ENCODE assay signal across 1 cellular context in genomic region chr5:55463613-55464012, GRCh38.
TF ChIP-seq lines count a peak whose summit lies in the region.

No MANE protein-coding gene starts in this region.

TF ChIP-seq in HEK293, 187 proteins besides CTCF, POLR2A, EP300 and RAD21 (continued from another document):
- TF ChIP-seq ZSCAN5A (tag by site-specific recombination; IDR thresholded peaks at IDR 0.05), result no peak
- peak; percentile 95 for TF ChIP-seq ZFP37 (tag by site-specific recombination; IDR thresholded peaks at IDR 0.05)
- TF ChIP-seq ZNF140 (tag by site-specific recombination; IDR thresholded peaks at IDR 0.05), result peak; percentile 97
- no peak for TF ChIP-seq ZNF112 (tag by site-specific recombination; IDR thresholded peaks at IDR 0.05)
- no peak for TF ChIP-seq BCL11A (tag by site-specific recombination; IDR thresholded peaks at IDR 0.05; ENCODE audit: low read depth)
- no peak for TF ChIP-seq BCL11B (tag by site-specific recombination; IDR thresholded peaks at IDR 0.05; ENCODE audit: low read depth)
- TF ChIP-seq ZNF596 (tag by site-specific recombination; IDR thresholded peaks at IDR 0.05), result no peak
- TF ChIP-seq TCF7L2 (IDR thresholded peaks at IDR 0.05; ENCODE audit: borderline replicate concordance, low read depth, low read length), result no peak
- no peak for TF ChIP-seq ZNF776 (tag by site-specific recombination; IDR thresholded peaks at IDR 0.05; ENCODE audit: borderline replicate concordance)
- no peak for TF ChIP-seq ELK4 (IDR thresholded peaks at IDR 0.05; ENCODE audit: borderline replicate concordance, low read depth, low read length)
- no peak for TF ChIP-seq ZNF274 (IDR thresholded peaks at IDR 0.05; ENCODE audit: low read length)
- no peak for TF ChIP-seq ZNF274 (tag by site-specific recombination; IDR thresholded peaks at IDR 0.05; ENCODE audit: borderline replicate concordance)
- TF ChIP-seq ZBTB17 (tag by site-specific recombination; IDR thresholded peaks at IDR 0.05), result no peak
- no peak for TF ChIP-seq ZNF571 (tag by site-specific recombination; IDR thresholded peaks at IDR 0.05)
- peak; percentile 79 for TF ChIP-seq ZNF501 (tag by site-specific recombination; IDR thresholded peaks at IDR 0.05)
- no peak for TF ChIP-seq ZNF18 (tag by site-specific recombination; IDR thresholded peaks at IDR 0.05)
- TF ChIP-seq SP2 (tag by site-specific recombination; IDR thresholded peaks at IDR 0.05), result no peak
- no peak for TF ChIP-seq ZNF157 (tag by site-specific recombination; IDR thresholded peaks at IDR 0.05)
- no peak for TF ChIP-seq PRDM6 (tag by site-specific recombination; IDR thresholded peaks at IDR 0.05)
- TF ChIP-seq ZNF133 (tag by site-specific recombination; IDR thresholded peaks at IDR 0.05), result no peak
- TF ChIP-seq MZF1 (tag by site-specific recombination; IDR thresholded peaks at IDR 0.05; ENCODE audit: borderline replicate concordance), result peak; percentile 76; the same call in 1 of the 2 replicates
- TF ChIP-seq ZNF362 (tag by site-specific recombination; IDR thresholded peaks at IDR 0.05), result peak; percentile 69; the same call in 1 of the 2 replicates
- peak; percentile 87; the same call in 1 of the 2 replicates for TF ChIP-seq ZBTB1 (tag by site-specific recombination; IDR thresholded peaks at IDR 0.05)
- TF ChIP-seq ZNF785 (tag by site-specific recombination; IDR thresholded peaks at IDR 0.05), result no peak
- TF ChIP-seq ZNF580 (tag by site-specific recombination; IDR thresholded peaks at IDR 0.05), result peak; percentile 68; the same call in 1 of the 2 replicates
- TF ChIP-seq KLF1 (tag by site-specific recombination; IDR thresholded peaks at IDR 0.05), result no peak
- no peak for TF ChIP-seq ZEB2 (tag by site-specific recombination; IDR thresholded peaks at IDR 0.05)
- TF ChIP-seq ZBTB21 (tag by site-specific recombination; IDR thresholded peaks at IDR 0.05), result peak; percentile 65
- no peak for TF ChIP-seq ZNF324 (tag by site-specific recombination; IDR thresholded peaks at IDR 0.05)
- no peak for TF ChIP-seq ZNF280D (tag by site-specific recombination; IDR thresholded peaks at IDR 0.05)
- TF ChIP-seq OSR2 (tag by site-specific recombination; IDR thresholded peaks at IDR 0.05), result no peak
- no peak for TF ChIP-seq ZBTB44 (tag by site-specific recombination; IDR thresholded peaks at IDR 0.05)
- no peak for TF ChIP-seq ZNF561 (tag by site-specific recombination; IDR thresholded peaks at IDR 0.05; ENCODE audit: borderline replicate concordance)
- TF ChIP-seq MEIS1 (CRISPR knock-in tag; IDR thresholded peaks at IDR 0.05; ENCODE audit: borderline replicate concordance), result no peak
- peak; percentile 36; the same call in 1 of the 2 replicates for TF ChIP-seq ZNF366 (tag by site-specific recombination; conservative IDR thresholded peaks at IDR 0.05)
- no peak for TF ChIP-seq INSM2 (tag by site-specific recombination; IDR thresholded peaks at IDR 0.05)
- TF ChIP-seq ZXDB (tag by site-specific recombination; IDR thresholded peaks at IDR 0.05), result peak; percentile 93
- no peak for TF ChIP-seq ZNF184 (tag by site-specific recombination; IDR thresholded peaks at IDR 0.05)
- no peak for TF ChIP-seq ZNF843 (tag by site-specific recombination; IDR thresholded peaks at IDR 0.05)
